In genomic region chr20:40650707-40651106, GRCh38 we compare ENCODE assay signal across 14 cellular contexts. TPM values are rescaled to one million over a fixed set of nuclear protein-coding genes. Genes with fewer than 3 reads are reported as not detected.
A peak's percentile ranks its signal among the peaks of the same experiment; 100 is the strongest.
DNase-seq lines count a peak whose midpoint lies in the region; ATAC-seq and TF ChIP-seq lines count a peak whose summit lies in the region.
"Had no signal": no experiment of that assay in that cellular context is flagged by ENCODE, and none has a peak within 500 bp of the region (broad histone marks: within the 10 kb centered on the region; RNA-seq: fewer than 3 reads in every experiment).

No MANE protein-coding gene starts in this region.

- no peak for TF ChIP-seq POLR2A in prostate gland (IDR thresholded peaks at IDR 0.05)

- DNase-seq in H4 (ENCODE audit: low spot score) (peak; percentile 21), NCI-H748 (lab: John Stamatoyannopoulos, UW; ENCODE audit: unreplicated experiment) (peak; percentile 60), endodermal cell (peak; percentile 36), lung microvascular endothelial cell (ENCODE audit: low read depth in 2 of 2) (peak; percentile 21 to 88), caudate nucleus (lab: John Stamatoyannopoulos, UW) (no peak), prostate gland (ENCODE audit: low spot score) (no peak)
- no peak for DNase-seq in effector memory CD8-positive, alpha-beta T cell
- DNase-seq: BE2C; CD4-positive, alpha-beta memory T cell; DND-41; H7; MV-4-11; NCI-H187 had no signal

- H3K4me3 Mint-ChIP-seq in endodermal cell, result no peak overlapping the region
- no peak overlapping the region for H3K4me3 Mint-ChIP-seq in effector memory CD8-positive, alpha-beta T cell
- H3K4me3 Mint-ChIP-seq: CD4-positive, alpha-beta memory T cell had no signal

- no peaks in the 10 kb centered on the region for H3K36me3 Mint-ChIP-seq in endodermal cell (ENCODE audit: low read depth)
- H3K36me3 Mint-ChIP-seq in effector memory CD8-positive, alpha-beta T cell (ENCODE audit: insufficient read depth), result peaks cover 5% of the 10 kb centered on the region
- H3K36me3 Mint-ChIP-seq: CD4-positive, alpha-beta memory T cell had no signal

- no peaks in the 10 kb centered on the region for H3K27me3 Mint-ChIP-seq in endodermal cell (ENCODE audit: insufficient read depth)
- peaks cover 34 to 72% of the 10 kb centered on the region in 2 donors for H3K27me3 Mint-ChIP-seq in effector memory CD8-positive, alpha-beta T cell

- H3K9me3 ChIP-seq in endodermal cell (ENCODE audit: control insufficient read depth, low read length), result no peaks in the 10 kb centered on the region
- H3K9me3 ChIP-seq in prostate gland, result no peaks in the 10 kb centered on the region
- H3K9me3 ChIP-seq: BE2C had no signal

- H3K4me3 ChIP-seq in endodermal cell (ENCODE audit: low read length), result no peak overlapping the region
- H3K4me3 ChIP-seq in prostate gland, result no peak overlapping the region

- intact Hi-C loops in prostate gland (cut with DNase I), result no loop called here

- TF ChIP-seq CTCF in endodermal cell (conservative IDR thresholded peaks at IDR 0.05), result no peak
- TF ChIP-seq CTCF in prostate gland (IDR thresholded peaks at IDR 0.05), result no peak

- ATAC-seq in effector memory CD8-positive, alpha-beta T cell (replicated peaks), result no peak

- H3K36me3 ChIP-seq in endodermal cell (ENCODE audit: control insufficient read depth, insufficient read depth, low read length) (no peaks in the 10 kb centered on the region), prostate gland (no peaks in the 10 kb centered on the region)
- H3K36me3 ChIP-seq: BE2C had no signal

- peaks cover 3% of the 10 kb centered on the region for H3K4me1 Mint-ChIP-seq in endodermal cell
- no peaks in the 10 kb centered on the region for H3K4me1 Mint-ChIP-seq in effector memory CD8-positive, alpha-beta T cell (ENCODE audit: low read depth in 2 of 2)
- H3K4me1 Mint-ChIP-seq: CD4-positive, alpha-beta memory T cell had no signal

- H3K27ac Mint-ChIP-seq in endodermal cell, result no peak overlapping the region
- no peak overlapping the region for H3K27ac Mint-ChIP-seq in effector memory CD8-positive, alpha-beta T cell
- H3K27ac Mint-ChIP-seq: CD4-positive, alpha-beta memory T cell had no signal

- H3K4me1 ChIP-seq in endodermal cell (ENCODE audit: control insufficient read depth, insufficient read depth, low read length), result no peaks in the 10 kb centered on the region
- H3K4me1 ChIP-seq in prostate gland (replicated peaks), result no peaks in the 10 kb centered on the region
- H3K4me1 ChIP-seq: BE2C had no signal

- no peaks in the 10 kb centered on the region for H3K9me3 Mint-ChIP-seq in endodermal cell
- H3K9me3 Mint-ChIP-seq in effector memory CD8-positive, alpha-beta T cell, result no peaks in the 10 kb centered on the region

- no peak overlapping the region for H3K9ac ChIP-seq in endodermal cell (ENCODE audit: extremely low read depth, low read length, poor library complexity, severe bottlenecking)

- no peak overlapping the region for H3K27ac ChIP-seq in endodermal cell (ENCODE audit: low read depth, low read length)
- no peak overlapping the region for H3K27ac ChIP-seq in caudate nucleus (ENCODE audit: low read depth, low read length)
- no peak overlapping the region for H3K27ac ChIP-seq in prostate gland

- WGBS in endodermal cell (ENCODE audit: insufficient coverage in 1 of 2, insufficient read length in 1 of 2), 2 experiments, result 80% methylated on average over 4 of the region's 4 CpGs; no CpG with 5 or more reads in 1 of the 2 experiments
- WGBS in prostate gland, result 41% methylated on average over 4 of the region's 4 CpGs

- H3K27me3 ChIP-seq in endodermal cell (ENCODE audit: control insufficient read depth, insufficient read depth, low read length, poor library complexity, severe bottlenecking) (no peaks in the 10 kb centered on the region), prostate gland (replicated peaks; ENCODE audit: insufficient read depth) (no peaks in the 10 kb centered on the region)
- H3K27me3 ChIP-seq: BE2C had no signal

RNA-seq across cellular contexts. Expression of gene MAFB, which starts 38.3 kb away (rescaled TPM):
- total RNA-seq in H4 (2014; rRNA removed; shearing (Covaris generic)), result 0.25 and 0.39 TPM in 2 replicates
- total RNA-seq in endodermal cell (1 to 10 TPM in 1 of 2 donors, under 1 TPM in 1; 0.90 to 1.5 TPM), lung microvascular endothelial cell (1.3 and 3.0 TPM in 2 replicates), prostate gland (10 to 100 TPM; 34.0 to 49.5 TPM)
- polyA plus RNA-seq in endodermal cell (2013, experiment 1 of 2), result 6.6 TPM
- polyA plus RNA-seq in endodermal cell (2013, experiment 2 of 2), result 5.8 TPM
- total RNA-seq: NCI-H460 had no signal

Comparison
In these comparisons a context has a peak if more than half of its experiments do, and no peak if none do; other contexts are left out.
1. DNase-seq: peak in H4 (single experiment), NCI-H748 (single experiment), endodermal cell (single experiment) and lung microvascular endothelial cell (2 of 2); none in caudate nucleus (0 of 61), prostate gland (single experiment) and effector memory CD8-positive, alpha-beta T cell (0 of 3).